ENCODE assay signal across 1 cellular context in the genomic region with DNA sequence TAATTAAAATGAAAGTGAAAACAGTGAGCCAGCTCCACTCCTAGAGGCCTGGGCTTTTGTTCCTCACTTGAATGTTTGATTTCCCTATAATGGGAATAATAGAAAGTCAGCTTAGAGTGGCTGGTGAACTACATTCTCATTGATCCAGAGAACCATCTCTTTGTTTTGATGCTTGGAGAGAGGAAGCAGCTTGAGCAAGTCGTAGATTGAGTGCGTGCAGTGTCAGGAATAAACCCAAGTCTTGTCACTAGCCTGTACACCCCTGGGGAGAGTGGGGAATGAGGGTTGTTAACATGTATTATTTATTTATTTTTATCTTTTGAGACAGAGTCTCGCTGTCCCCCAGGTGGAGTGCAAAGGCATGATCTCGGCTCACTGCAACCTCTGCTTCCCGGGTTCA.
TF ChIP-seq lines count a peak whose summit lies in the region.

No MANE protein-coding gene starts in this region.

TF ChIP-seq in K562, 482 proteins besides CTCF, POLR2A, EP300 and RAD21:
- TF ChIP-seq, protein P1, sequence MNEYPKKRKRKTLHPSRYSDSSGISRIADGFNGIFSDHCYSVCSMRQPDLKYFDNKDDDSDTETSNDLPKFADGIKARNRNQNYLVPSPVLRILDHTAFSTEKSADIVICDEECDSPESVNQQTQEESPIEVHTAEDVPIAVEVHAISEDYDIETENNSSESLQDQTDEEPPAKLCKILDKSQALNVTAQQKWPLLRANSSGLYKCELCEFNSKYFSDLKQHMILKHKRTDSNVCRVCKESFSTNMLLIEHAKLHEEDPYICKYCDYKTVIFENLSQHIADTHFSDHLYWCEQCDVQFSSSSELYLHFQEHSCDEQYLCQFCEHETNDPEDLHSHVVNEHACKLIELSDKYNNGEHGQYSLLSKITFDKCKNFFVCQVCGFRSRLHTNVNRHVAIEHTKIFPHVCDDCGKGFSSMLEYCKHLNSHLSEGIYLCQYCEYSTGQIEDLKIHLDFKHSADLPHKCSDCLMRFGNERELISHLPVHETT (CRISPR knock-in tag; conservative IDR thresholded peaks at IDR 0.05 in 1 of 2, IDR thresholded peaks at IDR 0.05 in 1 of 2) = no peak
- TF ChIP-seq BACH1 (tag; IDR thresholded peaks at IDR 0.05) = 0 out of 2 replicates have a peak, but pooled peaks have one; percentile 7
- no peak for TF ChIP-seq GATAD2A (IDR thresholded peaks at IDR 0.05)
- 0 out of 2 replicates have a peak, but pooled peaks have one; percentile 14 for TF ChIP-seq ZFX (CRISPR knock-in tag; IDR thresholded peaks at IDR 0.05)
- TF ChIP-seq, protein P2, sequence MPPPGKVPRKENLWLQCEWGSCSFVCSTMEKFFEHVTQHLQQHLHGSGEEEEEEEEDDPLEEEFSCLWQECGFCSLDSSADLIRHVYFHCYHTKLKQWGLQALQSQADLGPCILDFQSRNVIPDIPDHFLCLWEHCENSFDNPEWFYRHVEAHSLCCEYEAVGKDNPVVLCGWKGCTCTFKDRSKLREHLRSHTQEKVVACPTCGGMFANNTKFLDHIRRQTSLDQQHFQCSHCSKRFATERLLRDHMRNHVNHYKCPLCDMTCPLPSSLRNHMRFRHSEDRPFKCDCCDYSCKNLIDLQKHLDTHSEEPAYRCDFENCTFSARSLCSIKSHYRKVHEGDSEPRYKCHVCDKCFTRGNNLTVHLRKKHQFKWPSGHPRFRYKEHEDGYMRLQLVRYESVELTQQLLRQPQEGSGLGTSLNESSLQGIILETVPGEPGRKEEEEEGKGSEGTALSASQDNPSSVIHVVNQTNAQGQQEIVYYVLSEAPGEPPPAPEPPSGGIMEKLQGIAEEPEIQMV (tag; conservative IDR thresholded peaks at IDR 0.05; ENCODE audit: low read depth) = 0 out of 2 replicates have a peak, but pooled peaks have one; percentile 1
- TF ChIP-seq BRD9 (IDR thresholded peaks at IDR 0.05; ENCODE audit: low read depth, partially characterized antibody) = peak; percentile 33
